In the genomic region with DNA sequence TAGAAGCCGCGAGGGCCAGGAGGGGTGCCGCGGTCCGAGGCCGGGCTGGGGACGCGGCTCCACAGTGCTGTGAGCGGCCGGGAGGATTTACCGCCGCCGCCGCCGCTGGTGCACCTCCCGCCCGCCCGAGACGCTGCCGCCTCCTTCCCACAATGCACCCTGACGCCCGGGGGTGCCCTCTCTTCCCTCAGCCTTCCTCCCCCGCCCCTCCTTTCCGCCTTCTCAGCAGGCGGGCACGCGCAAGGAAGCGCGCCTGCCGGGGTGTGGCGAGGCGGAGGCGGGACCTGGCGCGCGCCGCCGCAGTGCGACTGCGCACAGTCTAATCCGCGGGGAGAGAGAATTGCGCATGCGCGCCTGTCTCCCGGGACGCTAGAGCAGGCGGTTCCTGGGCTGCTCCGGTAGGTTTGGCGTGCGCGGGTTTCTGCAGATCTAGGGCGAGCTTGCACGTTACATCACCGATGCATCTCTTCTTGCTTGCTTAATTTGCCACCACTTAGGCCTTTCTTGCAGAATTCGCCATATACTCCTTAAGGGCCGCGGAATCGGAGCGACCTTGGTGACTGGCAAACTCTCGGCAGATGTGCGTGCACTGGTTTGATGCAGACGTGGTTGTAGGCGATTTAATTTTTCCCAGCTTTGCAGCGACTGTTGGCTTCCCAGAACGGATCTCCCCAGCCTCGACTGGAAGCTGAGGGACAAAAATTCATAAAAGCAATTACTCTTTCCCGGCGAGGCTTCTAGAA, we compare ENCODE assay signal across 8 cellular contexts. TPM values are rescaled to one million over a fixed set of nuclear protein-coding genes. Genes with fewer than 3 reads are reported as not detected.
A peak's percentile ranks its signal among the peaks of the same experiment; 100 is the strongest.
DNase-seq lines count a peak whose midpoint lies in the region; ATAC-seq and TF ChIP-seq lines count a peak whose summit lies in the region.

Gene GVQW3 (plus strand): TSS at position 347 of the 743 bp plus-strand sequence. CDS start 506 bp downstream, outside the sequence.
Gene THAP12 (minus strand): TSS at position 156 of the 743 bp plus-strand sequence. CDS start 296 bp downstream, outside the sequence.

- H3K4me1 Mint-ChIP-seq in H9, result peaks cover 36% of the 10 kb centered on the region in 2 experiments
- peaks cover 42% of the 10 kb centered on the region for H3K4me1 Mint-ChIP-seq in neural progenitor cell

- no peak within 1 kb of the TSS for H4K8ac ChIP-seq in H9 (replicated peaks; ENCODE audit: insufficient read length, low read depth, low read length)

- H2BK120ac ChIP-seq in H9 (ENCODE audit: low read depth, low read length, poor library complexity, severe bottlenecking), result no peak within 1 kb of the TSS

- no peak within 1 kb of the TSS for H2BK12ac ChIP-seq in H9 (ENCODE audit: insufficient read length, low read depth, low read length)

- H3K27ac ChIP-seq in H9 (ENCODE audit: insufficient read length, low read depth, low read length) (no peak within 1 kb of the TSS), RWPE2 (ENCODE audit: poor library complexity, severe bottlenecking) (peak within 1 kb of the TSS; percentile 65), neural progenitor cell (peak within 1 kb of the TSS; percentile 22), stomach smooth muscle (ENCODE audit: low read length) (peak within 1 kb of the TSS; percentile 64)

- H3K4me3 ChIP-seq in Loucy (ENCODE audit: low read length, poor library complexity, severe bottlenecking) (peak within 1 kb of the TSS; percentile 79), RWPE2 (ENCODE audit: severe bottlenecking) (peak within 1 kb of the TSS; percentile 69), foreskin fibroblast (ENCODE audit: low read depth in 1 of 2, low read length in 2 of 2) (peak within 1 kb of the TSS; percentile 81 to 96), neural progenitor cell (peak within 1 kb of the TSS; percentile 73), stomach smooth muscle (ENCODE audit: low read length in 2 of 2) (peak within 1 kb of the TSS; percentile 95 to 96)

- H3F3A ChIP-seq in Loucy (ENCODE audit: low read depth) (no peaks in the 10 kb centered on the region), neural progenitor cell (ENCODE audit: low read depth) (peaks cover 14% of the 10 kb centered on the region)

- H2BK15ac ChIP-seq in H9 (ENCODE audit: low read depth, low read length), result no peak within 1 kb of the TSS

- peak within 1 kb of the TSS; percentile 65; the same call in 1 of the 2 replicates for H3K14ac ChIP-seq in H9 (ENCODE audit: insufficient read depth, low read length)

- peak; percentile 89 for ATAC-seq in RWPE2 (ENCODE audit: low read depth)

- H3K4me1 ChIP-seq in H9 (ENCODE audit: insufficient read depth, low read length) (peaks cover 12% of the 10 kb centered on the region; the same call in 1 of the 2 replicates), Loucy (ENCODE audit: insufficient read depth, low read length, poor library complexity, severe bottlenecking) (peaks cover 58% of the 10 kb centered on the region), RWPE2 (ENCODE audit: insufficient read depth, poor library complexity, severe bottlenecking) (peaks cover 8% of the 10 kb centered on the region), neural progenitor cell (peaks cover 25% of the 10 kb centered on the region), stomach smooth muscle (ENCODE audit: control insufficient read depth, insufficient read depth, low read length) (peaks cover 21% of the 10 kb centered on the region)

- H3K79me1 ChIP-seq in H9 (ENCODE audit: insufficient read depth, low read depth, low read length, poor library complexity, severe bottlenecking), result peaks cover 4% of the 10 kb centered on the region

- H2BK20ac ChIP-seq in H9 (ENCODE audit: low read depth, low read length, poor library complexity, severe bottlenecking), result no peak within 1 kb of the TSS

- H2AFZ ChIP-seq in H9 (ENCODE audit: low read length) (no peak within 1 kb of the TSS), Loucy (ENCODE audit: low read length) (peak within 1 kb of the TSS; percentile 91), neural progenitor cell (replicated peaks) (peak within 1 kb of the TSS; percentile 93)

- no peak within 1 kb of the TSS for H3K23ac ChIP-seq in H9 (ENCODE audit: insufficient read length, low read depth, low read length)

- H4K91ac ChIP-seq in H9 (ENCODE audit: insufficient read length, low read depth, low read length), result no peak within 1 kb of the TSS

- no peak within 1 kb of the TSS for H2BK5ac ChIP-seq in H9 (ENCODE audit: insufficient read length, low read length)

- H3K27me3 Mint-ChIP-seq in H9 (ENCODE audit: low read depth) (peaks cover 2% of the 10 kb centered on the region; the same call in 1 of the 2 replicates), neural progenitor cell (ENCODE audit: insufficient read depth, low read depth) (peaks cover 5% of the 10 kb centered on the region)

- peak; percentile 98 for DNase-seq in GDM1 (lab: John Stamatoyannopoulos, UW)
- peak; percentile 97 for DNase-seq in H9
- DNase-seq in RWPE2 (ENCODE audit: low spot score), result peak; percentile 97
- peak; percentile 99 for DNase-seq in activated effector memory CD4-positive, alpha-beta T cell treated with anti-CD3 and anti-CD28 coated beads, Interleukin-2, amount 50 U/mL, for 16 hours
- peak; percentile 99 to 100 for DNase-seq in foreskin fibroblast
- DNase-seq in neural progenitor cell (ENCODE audit: low spot score), result peak; percentile 99

- no peak within 1 kb of the TSS for H3K18ac ChIP-seq in H9 (ENCODE audit: insufficient read length, low read depth, low read length)

- H3K4ac ChIP-seq in H9 (ENCODE audit: low read depth, low read length), result no peak within 1 kb of the TSS

- peak within 1 kb of the TSS; percentile 92 to 93 for H3K4me3 Mint-ChIP-seq in H9
- H3K4me3 Mint-ChIP-seq in neural progenitor cell, result peak within 1 kb of the TSS; percentile 96

- no peak within 1 kb of the TSS for H4K5ac ChIP-seq in H9 (ENCODE audit: insufficient read length, low read depth, low read length)

- no peaks in the 10 kb centered on the region for H3K27me3 ChIP-seq in H9 (ENCODE audit: insufficient read depth, low read length)
- no peaks in the 10 kb centered on the region for H3K27me3 ChIP-seq in Loucy (ENCODE audit: insufficient read depth, low read length, poor library complexity, severe bottlenecking)
- H3K27me3 ChIP-seq in RWPE2 (ENCODE audit: insufficient read depth, poor library complexity, severe bottlenecking), result no peaks in the 10 kb centered on the region
- H3K27me3 ChIP-seq in neural progenitor cell, result no peaks in the 10 kb centered on the region
- no peaks in the 10 kb centered on the region for H3K27me3 ChIP-seq in stomach smooth muscle (ENCODE audit: control insufficient read depth in 1 of 2, insufficient read depth in 2 of 2, low read length in 2 of 2)

- peaks cover 11% of the 10 kb centered on the region for H3K23me2 ChIP-seq in H9 (ENCODE audit: insufficient read length, low read depth, low read length, poor library complexity, severe bottlenecking)

- peak; percentile 28; the same call in 2 of the 3 replicates for TF ChIP-seq CTCF in H9 (conservative IDR thresholded peaks at IDR 0.05)
- TF ChIP-seq CTCF in Loucy (conservative IDR thresholded peaks at IDR 0.05; ENCODE audit: low read length), result peak; percentile 24
- peak; percentile 62 for TF ChIP-seq CTCF in RWPE2 (IDR thresholded peaks at IDR 0.05; ENCODE audit: poor library complexity, severe bottlenecking)
- no peak for TF ChIP-seq CTCF in foreskin fibroblast (IDR thresholded peaks at IDR 0.05; ENCODE audit: low read depth, low read length)
- peak; percentile 25 for TF ChIP-seq CTCF in neural progenitor cell (IDR thresholded peaks at IDR 0.05)

- no peak within 1 kb of the TSS for H2AK5ac ChIP-seq in H9 (ENCODE audit: insufficient read length, low read length)

- H3K9me3 Mint-ChIP-seq in H9, result no peaks in the 10 kb centered on the region
- no peaks in the 10 kb centered on the region for H3K9me3 Mint-ChIP-seq in neural progenitor cell

- H3K4me2 ChIP-seq in H9 (ENCODE audit: insufficient read depth, insufficient read length, low read length) (peak within 1 kb of the TSS; percentile 94), Loucy (ENCODE audit: low read depth, low read length, poor library complexity, severe bottlenecking) (peak within 1 kb of the TSS; percentile 100), neural progenitor cell (peak within 1 kb of the TSS; percentile 94)

- no peaks in the 10 kb centered on the region for H3K36me3 ChIP-seq in Loucy (ENCODE audit: insufficient read depth, low read length)
- no peaks in the 10 kb centered on the region for H3K36me3 ChIP-seq in RWPE2 (ENCODE audit: low read depth)
- no peaks in the 10 kb centered on the region for H3K36me3 ChIP-seq in neural progenitor cell
- H3K36me3 ChIP-seq in stomach smooth muscle (ENCODE audit: control insufficient read depth in 2 of 2, insufficient read depth in 2 of 2, low read length in 2 of 2), result peaks cover 0 to 2% of the 10 kb centered on the region in 2 donors

- no peak within 1 kb of the TSS for H3T11ph ChIP-seq in H9 (ENCODE audit: low read length)

- H3K36me3 Mint-ChIP-seq in H9 (ENCODE audit: insufficient read depth in 1 of 3, low read depth in 3 of 3) (peaks cover 0 to 12% (median 8%) of the 10 kb centered on the region in 3 experiments; a peak in 4 of 7 replicates), neural progenitor cell (peaks cover 22% of the 10 kb centered on the region)

- no peaks in the 10 kb centered on the region for H3K9me2 ChIP-seq in Loucy (replicated peaks; ENCODE audit: low read depth, low read length)

- H3K9ac ChIP-seq in H9 (ENCODE audit: extremely low read depth, insufficient read length, low read length), result peak within 1 kb of the TSS; percentile 73
- peak within 1 kb of the TSS; percentile 80 for H3K9ac ChIP-seq in Loucy (ENCODE audit: low read depth, low read length, poor library complexity, severe bottlenecking)
- H3K9ac ChIP-seq in neural progenitor cell, result peak within 1 kb of the TSS; percentile 74
- peak within 1 kb of the TSS; percentile 81 to 85 for H3K9ac ChIP-seq in stomach smooth muscle (ENCODE audit: low read length in 2 of 2)

- WGBS in H9 (ENCODE audit: extremely low coverage, insufficient read length, low lambda C conversion rate), result no CpG with 5 or more reads among the region's 69 CpGs

- H3K79me2 ChIP-seq in H9 (ENCODE audit: insufficient read depth, low read length) (peaks cover 18% of the 10 kb centered on the region; the same call in 1 of the 2 replicates), Loucy (ENCODE audit: insufficient read depth, low read length) (peaks cover 56% of the 10 kb centered on the region), neural progenitor cell (ENCODE audit: low read depth) (peaks cover 73% of the 10 kb centered on the region)

- no peaks in the 10 kb centered on the region for H3K9me3 ChIP-seq in H9 (ENCODE audit: control insufficient read depth, low read depth, low read length)
- no peaks in the 10 kb centered on the region for H3K9me3 ChIP-seq in Loucy (ENCODE audit: insufficient read depth, low read depth, low read length)
- H3K9me3 ChIP-seq in RWPE2 (ENCODE audit: severe bottlenecking), result no peaks in the 10 kb centered on the region
- H3K9me3 ChIP-seq in neural progenitor cell (ENCODE audit: low read depth), result no peaks in the 10 kb centered on the region
- no peaks in the 10 kb centered on the region for H3K9me3 ChIP-seq in stomach smooth muscle (ENCODE audit: control insufficient read depth in 2 of 2, low read length in 2 of 2)

- no peaks in the 10 kb centered on the region for H4K20me1 ChIP-seq in H9 (ENCODE audit: control insufficient read depth, insufficient read depth, insufficient read length)
- H4K20me1 ChIP-seq in Loucy (ENCODE audit: insufficient read depth, low read length, poor library complexity, severe bottlenecking), result peaks cover 36% of the 10 kb centered on the region
- peaks cover 52% of the 10 kb centered on the region for H4K20me1 ChIP-seq in neural progenitor cell (ENCODE audit: low read depth)

- H3K56ac ChIP-seq in H9 (ENCODE audit: insufficient read length, low read depth, low read length), result no peak within 1 kb of the TSS

- H3K27ac Mint-ChIP-seq in H9 (peak within 1 kb of the TSS; percentile 2 to 95 (median 57); a peak in 5 of 7 replicates), neural progenitor cell (peak within 1 kb of the TSS; percentile 78)

RNA-seq across cellular contexts. Expression of gene GVQW3, which starts in this region (rescaled TPM):
- total RNA-seq in H9 (2021) (4.5 and 4.7 TPM in 2 replicates), neural progenitor cell (ENCODE audit: low replicate concordance) (14.8 and 15.2 TPM in 2 replicates)

RNA-seq across cellular contexts. Expression of gene THAP12, which starts in this region (rescaled TPM):
- total RNA-seq in H9 (2021) (42.5 and 43.0 TPM in 2 replicates), neural progenitor cell (ENCODE audit: low replicate concordance) (64.2 and 112 TPM in 2 replicates)
